In genomic region chr3:102662223-102662622, GRCh38 we compare ENCODE assay signal across 1 cellular context.
TF ChIP-seq lines count a peak whose summit lies in the region.

No MANE protein-coding gene starts in this region.

TF ChIP-seq in liver, 16 proteins besides CTCF, POLR2A, EP300 and RAD21 (continued from another document):
- TF ChIP-seq REST (IDR thresholded peaks at IDR 0.05) = peak; percentile 44
- TF ChIP-seq EGR1 (IDR thresholded peaks at IDR 0.05; ENCODE audit: low read depth in 2 of 2) = peak in 1 of 2 donors; percentile 38
- peak; percentile 33 for TF ChIP-seq ZBTB33 (IDR thresholded peaks at IDR 0.05)
